In the genomic region with DNA sequence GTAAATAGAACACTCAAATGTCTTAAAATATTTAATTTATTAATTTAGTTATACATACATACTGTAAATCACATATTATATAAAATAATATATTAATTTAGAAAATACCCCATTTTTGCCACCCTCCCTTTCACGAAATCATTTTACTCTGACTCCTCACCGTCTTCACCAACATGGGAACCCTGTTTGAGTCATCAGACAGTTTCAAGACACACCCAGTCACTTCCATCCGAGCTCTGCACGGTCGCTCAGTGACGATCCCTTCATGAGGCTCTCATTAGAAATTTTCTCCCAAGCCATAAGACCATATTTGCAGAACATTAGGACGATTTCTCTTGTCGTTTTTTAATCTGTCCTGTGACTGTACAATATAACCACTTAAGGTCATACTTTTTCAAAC, we compare ENCODE assay signal across 28 cellular contexts. TPM values are rescaled to one million over a fixed set of nuclear protein-coding genes. Genes with fewer than 3 reads are reported as not detected.
DNase-seq lines count a peak whose midpoint lies in the region; ATAC-seq and TF ChIP-seq lines count a peak whose summit lies in the region.
"Had no signal": no experiment of that assay in that cellular context is flagged by ENCODE, and none has a peak within 500 bp of the region (broad histone marks: within the 10 kb centered on the region; RNA-seq: fewer than 3 reads in every experiment).

No MANE protein-coding gene starts in this region.

- H3K9me3 ChIP-seq in OCI-LY7 (ENCODE audit: low read length) (no peaks in the 10 kb centered on the region), suprapubic skin (no peaks in the 10 kb centered on the region), SJCRH30 (replicated peaks) (no peaks in the 10 kb centered on the region)
- H3K9me3 ChIP-seq: BE2C had no signal

- H3K4me1 Mint-ChIP-seq in activated naive CD4-positive, alpha-beta T cell treated with anti-CD3 and anti-CD28 coated beads, Interleukin-2, amount 10 ng/mL, durations not matched to agents 7 days and 5 days: peaks cover 18% of the 10 kb centered on the region
- H3K4me1 Mint-ChIP-seq in activated naive CD4-positive, alpha-beta T cell treated with anti-CD3 and anti-CD28 coated beads for 36 hours (ENCODE audit: low read depth): peaks cover 13% of the 10 kb centered on the region
- H3K4me1 Mint-ChIP-seq in activated T-helper 17 cell treated with anti-CD3 and anti-CD28 coated beads, Interleukin-2, amount 50 U/mL, for 72 hours: peaks cover 6% of the 10 kb centered on the region
- H3K4me1 Mint-ChIP-seq in stimulated activated effector memory CD8-positive, alpha-beta T cell treated with anti-CD3 and anti-CD28 coated beads, Interleukin-12 subunit alpha, Interleukin-12 subunit beta, amount 100 ng/mL, for 72 hours: peaks cover 5% of the 10 kb centered on the region
- H3K4me1 Mint-ChIP-seq: CD14-positive monocyte had no signal

- CTCF ChIA-PET in activated naive CD4-positive, alpha-beta T cell treated with anti-CD3 and anti-CD28 coated beads, Interleukin-2, amount 10 ng/mL, durations not matched to agents 7 days and 5 days (lab: Charles Lee): no interaction called here
- CTCF ChIA-PET in activated naive CD4-positive, alpha-beta T cell treated with anti-CD3 and anti-CD28 coated beads for 36 hours (lab: Charles Lee): no interaction called here
- CTCF ChIA-PET in OCI-LY7 (lab: Charles Lee; ENCODE audit: unreplicated experiment): no interaction called here

- TF ChIP-seq EP300 in suprapubic skin (IDR thresholded peaks at IDR 0.05): no peak

- H4K20me1 ChIP-seq in OCI-LY7 (ENCODE audit: insufficient read depth, low read length): no peaks in the 10 kb centered on the region

- H3K4me1 ChIP-seq in OCI-LY7 (ENCODE audit: insufficient read depth, low read length, poor library complexity, severe bottlenecking) (peaks cover 30% of the 10 kb centered on the region), suprapubic skin (no peaks in the 10 kb centered on the region), SJCRH30 (no peaks in the 10 kb centered on the region)
- H3K4me1 ChIP-seq: BE2C, BLaER1 had no signal

- H3K27ac Mint-ChIP-seq in activated naive CD4-positive, alpha-beta T cell treated with anti-CD3 and anti-CD28 coated beads, Interleukin-2, amount 10 ng/mL, durations not matched to agents 7 days and 5 days: peak overlapping the region; percentile 45
- H3K27ac Mint-ChIP-seq in activated naive CD4-positive, alpha-beta T cell treated with anti-CD3 and anti-CD28 coated beads for 36 hours: no peak overlapping the region
- no peak overlapping the region for H3K27ac Mint-ChIP-seq in activated T-helper 17 cell treated with anti-CD3 and anti-CD28 coated beads, Interleukin-2, amount 50 U/mL, for 72 hours
- no peak overlapping the region for H3K27ac Mint-ChIP-seq in stimulated activated effector memory CD8-positive, alpha-beta T cell treated with anti-CD3 and anti-CD28 coated beads, Interleukin-12 subunit alpha, Interleukin-12 subunit beta, amount 100 ng/mL, for 72 hours
- H3K27ac Mint-ChIP-seq: CD8-positive, alpha-beta memory T cell had no signal

- H3K4me3 ChIP-seq in OCI-LY7 (ENCODE audit: low read depth, low read length, poor library complexity, severe bottlenecking) (no peak overlapping the region), suprapubic skin (no peak overlapping the region), SJCRH30 (no peak overlapping the region)
- H3K4me3 ChIP-seq: BLaER1, GM12878 had no signal

- no peak for TF ChIP-seq POLR2A in suprapubic skin (IDR thresholded peaks at IDR 0.05)

- POLR2A ChIA-PET in OCI-LY7 (lab: Charles Lee): no interaction called here

- intact Hi-C loops in activated naive CD4-positive, alpha-beta T cell treated with anti-CD3 and anti-CD28 coated beads for 36 hours (cut with micrococcal nuclease): no loop called here
- intact Hi-C loops in OCI-LY7 (cut with micrococcal nuclease; ENCODE audit: unreplicated experiment): no loop called here

- H3K36me3 Mint-ChIP-seq in activated naive CD4-positive, alpha-beta T cell treated with anti-CD3 and anti-CD28 coated beads, Interleukin-2, amount 10 ng/mL, durations not matched to agents 7 days and 5 days: peaks cover 62% of the 10 kb centered on the region
- H3K36me3 Mint-ChIP-seq in activated naive CD4-positive, alpha-beta T cell treated with anti-CD3 and anti-CD28 coated beads for 36 hours (ENCODE audit: low read depth): peaks cover 29% of the 10 kb centered on the region
- peaks cover 79% of the 10 kb centered on the region for H3K36me3 Mint-ChIP-seq in activated T-helper 17 cell treated with anti-CD3 and anti-CD28 coated beads, Interleukin-2, amount 50 U/mL, for 72 hours (ENCODE audit: low read depth)
- H3K36me3 Mint-ChIP-seq in stimulated activated effector memory CD8-positive, alpha-beta T cell treated with anti-CD3 and anti-CD28 coated beads, Interleukin-12 subunit alpha, Interleukin-12 subunit beta, amount 100 ng/mL, for 72 hours: peaks cover 58% of the 10 kb centered on the region

- H3K9me2 ChIP-seq in OCI-LY7 (ENCODE audit: insufficient read depth, low read length): no peaks in the 10 kb centered on the region

- TSS peak; percentile 17 for BruUV-seq in OCI-LY7 (replicated peaks; lab: Mats Ljungman, UMichigan)

- no peaks in the 10 kb centered on the region for H3K27me3 Mint-ChIP-seq in activated naive CD4-positive, alpha-beta T cell treated with anti-CD3 and anti-CD28 coated beads, Interleukin-2, amount 10 ng/mL, durations not matched to agents 7 days and 5 days
- no peaks in the 10 kb centered on the region for H3K27me3 Mint-ChIP-seq in activated naive CD4-positive, alpha-beta T cell treated with anti-CD3 and anti-CD28 coated beads for 36 hours (ENCODE audit: low read depth)
- H3K27me3 Mint-ChIP-seq in activated T-helper 17 cell treated with anti-CD3 and anti-CD28 coated beads, Interleukin-2, amount 50 U/mL, for 72 hours: no peaks in the 10 kb centered on the region
- H3K27me3 Mint-ChIP-seq: CD4-positive, alpha-beta memory T cell; CD4-positive, CD25-positive, alpha-beta regulatory T cell had no signal

- H3K79me2 ChIP-seq in OCI-LY7 (ENCODE audit: insufficient read depth, low read depth, low read length): no peaks in the 10 kb centered on the region

- H3K36me3 ChIP-seq in OCI-LY7 (ENCODE audit: insufficient read depth, low read length) (peaks cover 7% of the 10 kb centered on the region; the same call in 1 of the 2 replicates), suprapubic skin (peaks cover 22% of the 10 kb centered on the region), SJCRH30 (no peaks in the 10 kb centered on the region)
- H3K36me3 ChIP-seq: BE2C had no signal

- TF ChIP-seq CTCF in OCI-LY7 (conservative IDR thresholded peaks at IDR 0.05; ENCODE audit: low read length) (no peak), suprapubic skin (IDR thresholded peaks at IDR 0.05) (no peak)

- ATAC-seq in activated T-helper 17 cell treated with anti-CD3 and anti-CD28 coated beads, Interleukin-2, amount 50 U/mL, for 72 hours (replicated peaks): peak; percentile 78
- peak; percentile 66 for ATAC-seq in stimulated activated effector memory CD8-positive, alpha-beta T cell treated with anti-CD3 and anti-CD28 coated beads, Interleukin-12 subunit alpha, Interleukin-12 subunit beta, amount 100 ng/mL, for 72 hours
- ATAC-seq: GM12878 had no signal

- H2AFZ ChIP-seq in OCI-LY7 (ENCODE audit: low read length): no peak overlapping the region

- H3K9me3 Mint-ChIP-seq in activated naive CD4-positive, alpha-beta T cell treated with anti-CD3 and anti-CD28 coated beads, Interleukin-2, amount 10 ng/mL, durations not matched to agents 7 days and 5 days: no peaks in the 10 kb centered on the region
- H3K9me3 Mint-ChIP-seq in activated naive CD4-positive, alpha-beta T cell treated with anti-CD3 and anti-CD28 coated beads for 36 hours: no peaks in the 10 kb centered on the region
- no peaks in the 10 kb centered on the region for H3K9me3 Mint-ChIP-seq in activated T-helper 17 cell treated with anti-CD3 and anti-CD28 coated beads, Interleukin-2, amount 50 U/mL, for 72 hours
- no peaks in the 10 kb centered on the region for H3K9me3 Mint-ChIP-seq in stimulated activated effector memory CD8-positive, alpha-beta T cell treated with anti-CD3 and anti-CD28 coated beads, Interleukin-12 subunit alpha, Interleukin-12 subunit beta, amount 100 ng/mL, for 72 hours
- H3K9me3 Mint-ChIP-seq: CD4-positive, alpha-beta memory T cell; CD4-positive, CD25-positive, alpha-beta regulatory T cell; CD8-positive, alpha-beta memory T cell had no signal

- H3K27me3 ChIP-seq in suprapubic skin (no peaks in the 10 kb centered on the region), SJCRH30 (no peaks in the 10 kb centered on the region)
- H3K27me3 ChIP-seq: BE2C had no signal

- no peak overlapping the region for H3K4me3 Mint-ChIP-seq in activated naive CD4-positive, alpha-beta T cell treated with anti-CD3 and anti-CD28 coated beads, Interleukin-2, amount 10 ng/mL, durations not matched to agents 7 days and 5 days
- no peak overlapping the region for H3K4me3 Mint-ChIP-seq in activated naive CD4-positive, alpha-beta T cell treated with anti-CD3 and anti-CD28 coated beads for 36 hours
- no peak overlapping the region for H3K4me3 Mint-ChIP-seq in activated T-helper 17 cell treated with anti-CD3 and anti-CD28 coated beads, Interleukin-2, amount 50 U/mL, for 72 hours
- H3K4me3 Mint-ChIP-seq in stimulated activated effector memory CD8-positive, alpha-beta T cell treated with anti-CD3 and anti-CD28 coated beads, Interleukin-12 subunit alpha, Interleukin-12 subunit beta, amount 100 ng/mL, for 72 hours: no peak overlapping the region
- H3K4me3 Mint-ChIP-seq: CD14-positive monocyte; CD4-positive, alpha-beta memory T cell; CD8-positive, alpha-beta memory T cell had no signal

- 85% methylated on average over 8 of the region's 8 CpGs for WGBS in suprapubic skin

- H3K4me2 ChIP-seq in OCI-LY7 (ENCODE audit: low read length): no peak overlapping the region
- H3K4me2 ChIP-seq: BLaER1 had no signal

- H3K27ac ChIP-seq in OCI-LY7 (ENCODE audit: low read depth, low read length, poor library complexity, severe bottlenecking): no peak overlapping the region
- H3K27ac ChIP-seq in suprapubic skin: no peak overlapping the region
- H3K27ac ChIP-seq in SJCRH30: no peak overlapping the region
- H3K27ac ChIP-seq: BLaER1 had no signal

- DNase-seq in activated naive CD4-positive, alpha-beta T cell treated with anti-CD3 and anti-CD28 coated beads, Interleukin-2, amount 10 ng/mL, durations not matched to agents 7 days and 5 days: no peak
- DNase-seq in activated naive CD4-positive, alpha-beta T cell treated with anti-CD3 and anti-CD28 coated beads for 36 hours: no peak
- DNase-seq in OCI-LY7 (ENCODE audit: low spot score): no peak
- DNase-seq in stimulated activated effector memory CD8-positive, alpha-beta T cell treated with anti-CD3 and anti-CD28 coated beads, Interleukin-12 subunit alpha, Interleukin-12 subunit beta, amount 100 ng/mL, for 72 hours (ENCODE audit: low spot score in 2 of 2): no peak
- DNase-seq in suprapubic skin (ENCODE audit: low spot score in 2 of 2): no peak
- no peak for DNase-seq in SJCRH30
- DNase-seq: 8988T; ACHN; BE2C; C1 segment of cervical spinal cord; CD4-positive, alpha-beta memory T cell; CD4-positive, CD25-positive, alpha-beta regulatory T cell; CD8-positive, alpha-beta memory T cell; COR-L47; DMS 273 treated with DMSO at 0.1 percent for 48 hours; DMS153; DMS53; DMS79; DND-41; EL; GDM1 had no signal

RNA-seq across cellular contexts. Expression of gene ZNF275, which starts 14.5 kb away (rescaled TPM):
- total RNA-seq in activated naive CD4-positive, alpha-beta T cell treated with anti-CD3 and anti-CD28 coated beads for 36 hours: 10 to 100 TPM; 10.8 to 11.5 TPM
- 17.9 and 19.6 TPM in 2 replicates for total RNA-seq in OCI-LY7 (2014; rRNA removed; shearing (Covaris generic))
- total RNA-seq in OCI-LY7 (2022) (20.2 and 34.6 TPM in 2 replicates), suprapubic skin (1 to 10 TPM; 2.3 to 4.3 (median 3.3) TPM)
- total RNA-seq in activated T-helper 17 cell treated with anti-CD3 and anti-CD28 coated beads, Interleukin-2, amount 50 U/mL, for 72 hours: 10 to 100 TPM; 16.6 to 20.8 TPM
- 12.8 and 13.4 TPM in 2 replicates for total RNA-seq in SJCRH30 (2014; rRNA removed; shearing (Covaris generic))

RNA-seq across cellular contexts. Expression of gene PNMA6F, which starts 26.9 kb away (rescaled TPM):
- not detected for total RNA-seq in activated naive CD4-positive, alpha-beta T cell treated with anti-CD3 and anti-CD28 coated beads for 36 hours
- not detected in 2 replicates for total RNA-seq in OCI-LY7 (2014; rRNA removed; shearing (Covaris generic))
- total RNA-seq in OCI-LY7 (2022) (not detected in 2 replicates), suprapubic skin (not detected)
- not detected for total RNA-seq in activated T-helper 17 cell treated with anti-CD3 and anti-CD28 coated beads, Interleukin-2, amount 50 U/mL, for 72 hours
- total RNA-seq in SJCRH30 (2014; rRNA removed; shearing (Covaris generic)): not detected in 2 replicates
- total RNA-seq: A673; CD4-positive, alpha-beta memory T cell; CD4-positive, CD25-positive, alpha-beta regulatory T cell; CD8-positive, alpha-beta memory T cell; Daoy; GM12878 had no signal

RNA-seq across cellular contexts. Expression of gene PNMA6E, which starts 52.7 kb away (rescaled TPM):
- not detected for total RNA-seq in activated naive CD4-positive, alpha-beta T cell treated with anti-CD3 and anti-CD28 coated beads for 36 hours
- total RNA-seq in OCI-LY7 (2014; rRNA removed; shearing (Covaris generic)): not detected in 2 replicates
- total RNA-seq in OCI-LY7 (2022) (not detected in 2 replicates), suprapubic skin (under 1 TPM in 1 of 4 donors, not detected in 3; 0.29 TPM)
- not detected for total RNA-seq in activated T-helper 17 cell treated with anti-CD3 and anti-CD28 coated beads, Interleukin-2, amount 50 U/mL, for 72 hours
- total RNA-seq in SJCRH30 (2014; rRNA removed; shearing (Covaris generic)): not detected in 2 replicates
- total RNA-seq: A673; CD4-positive, alpha-beta memory T cell; CD4-positive, CD25-positive, alpha-beta regulatory T cell; CD8-positive, alpha-beta memory T cell; Daoy; G401; GM12878 had no signal
